In genomic region chr11:72706579-72706978, GRCh38 we compare ENCODE assay signal across 1 cellular context.
TF ChIP-seq lines count a peak whose summit lies in the region.

No MANE protein-coding gene starts in this region.

TF ChIP-seq in GM23338, 12 proteins besides CTCF, POLR2A, EP300 and RAD21:
- TF ChIP-seq ZNF462 (CRISPR knock-in tag; IDR thresholded peaks at IDR 0.05) (no peak), STAT1 (IDR thresholded peaks at IDR 0.05; ENCODE audit: unreplicated experiment) (no peak), REST (IDR thresholded peaks at IDR 0.05; ENCODE audit: unreplicated experiment) (no peak), EZH2phosphoT487 (IDR thresholded peaks at IDR 0.05; ENCODE audit: unreplicated experiment) (no peak), ETS1 (IDR thresholded peaks at IDR 0.05) (no peak), ZNF114 (CRISPR knock-in tag; IDR thresholded peaks at IDR 0.05) (no peak)
